Comparison of ENCODE assay signal across 2 cellular contexts in the genomic region with DNA sequence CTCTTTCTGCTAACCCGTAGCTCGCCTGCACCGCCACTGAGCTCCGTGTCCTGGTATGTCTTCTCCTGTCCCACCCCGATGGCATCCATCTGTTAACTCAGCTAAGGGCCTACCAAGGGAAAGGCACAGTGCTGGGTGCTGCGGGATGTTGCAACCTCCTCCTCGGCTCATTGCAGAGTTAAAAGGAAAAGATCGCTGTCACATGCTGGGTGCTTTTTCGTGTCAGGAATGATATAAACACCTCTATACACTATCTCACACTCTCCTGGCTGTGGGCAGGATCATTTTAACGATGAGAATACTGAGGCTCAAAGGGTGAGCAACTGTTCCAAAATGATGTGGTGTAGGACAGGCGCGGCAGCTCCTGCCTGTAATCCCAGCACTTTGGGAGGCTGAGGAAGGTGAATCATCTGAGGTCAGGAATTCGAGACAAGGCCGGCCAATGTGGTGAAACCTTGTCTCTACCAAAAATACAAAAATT.
TF ChIP-seq lines count a peak whose summit lies in the region.

No MANE protein-coding gene starts in this region.

TF ChIP-seq in IMR-90, 13 proteins besides CTCF, POLR2A, EP300 and RAD21:
- TF ChIP-seq CEBPB (IDR thresholded peaks at IDR 0.05; ENCODE audit: low read depth, low read length): peak; percentile 65
- TF ChIP-seq BHLHE40 (IDR thresholded peaks at IDR 0.05; ENCODE audit: low read depth, low read length): peak; percentile 22; the same call in 1 of the 2 replicates
- no peak for TF ChIP-seq MAZ (IDR thresholded peaks at IDR 0.05; ENCODE audit: borderline replicate concordance, low read depth, low read length)

TF ChIP-seq in K562, 482 proteins besides CTCF, POLR2A, EP300 and RAD21:
- no peak for TF ChIP-seq NCOA1 (IDR thresholded peaks at IDR 0.05; ENCODE audit: low read depth)
- no peak for TF ChIP-seq IRF2 (CRISPR knock-in tag; IDR thresholded peaks at IDR 0.05)
- no peak for TF ChIP-seq ZNF699 (CRISPR knock-in tag; IDR thresholded peaks at IDR 0.05; ENCODE audit: insufficient replicate concordance)
- TF ChIP-seq ZBED1 (IDR thresholded peaks at IDR 0.05): no peak
- no peak for TF ChIP-seq AFF1 (IDR thresholded peaks at IDR 0.05; ENCODE audit: low read depth in 1 of 2, partially characterized antibody in 2 of 2)
- no peak for TF ChIP-seq CBFB (CRISPR knock-in tag; IDR thresholded peaks at IDR 0.05)
- no peak for TF ChIP-seq ZNF408 (CRISPR knock-in tag; IDR thresholded peaks at IDR 0.05; ENCODE audit: low read depth)
- TF ChIP-seq ZNF316 (IDR thresholded peaks at IDR 0.05): no peak
- TF ChIP-seq TAL1 (IDR thresholded peaks at IDR 0.05): no peak
- no peak for TF ChIP-seq SP1 (CRISPR knock-in tag; IDR thresholded peaks at IDR 0.05)
- TF ChIP-seq ZNF668 (CRISPR knock-in tag; IDR thresholded peaks at IDR 0.05): no peak
- TF ChIP-seq PATZ1 (CRISPR knock-in tag; IDR thresholded peaks at IDR 0.05; ENCODE audit: borderline replicate concordance): no peak
